1 cellular context compared by ENCODE assay signal in the genomic region with DNA sequence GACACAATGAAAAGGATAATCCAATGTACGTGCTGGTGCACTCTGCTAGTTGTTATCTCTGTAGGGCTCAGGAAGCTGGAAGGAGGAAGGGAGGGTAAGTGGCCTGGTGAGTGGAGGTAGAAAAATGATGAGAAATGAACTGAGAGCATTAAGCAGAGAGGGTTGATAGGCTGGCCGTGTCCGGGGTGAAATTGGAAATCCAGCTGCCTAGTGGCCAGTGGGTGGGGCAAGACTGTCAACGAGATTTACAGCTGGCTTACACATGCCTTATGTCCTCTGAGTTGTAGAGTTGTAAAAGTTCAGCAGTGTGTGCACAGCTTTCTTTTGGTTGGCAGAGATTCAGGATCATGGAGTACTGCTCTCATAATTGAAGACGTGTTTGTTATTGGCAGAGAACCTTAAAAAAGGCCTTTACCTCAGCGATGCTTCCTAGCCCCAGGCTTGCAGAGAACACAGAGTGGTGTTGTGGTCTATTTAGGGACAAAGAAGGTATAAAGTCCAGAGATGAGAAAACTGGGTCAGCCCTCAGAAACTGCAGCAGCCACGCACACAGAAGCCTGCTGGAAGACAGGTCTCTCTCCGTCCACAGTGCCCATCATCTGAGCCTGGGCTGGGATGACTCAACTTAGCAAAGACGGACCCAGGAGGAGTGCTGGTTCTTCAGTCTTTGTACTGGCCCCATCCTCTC.
TF ChIP-seq lines count a peak whose summit lies in the region.

No MANE protein-coding gene starts in this region.

TF ChIP-seq in HEK293, 187 proteins besides CTCF, POLR2A, EP300 and RAD21 (continued from another document and continues in another):
- TF ChIP-seq, protein P1, sequence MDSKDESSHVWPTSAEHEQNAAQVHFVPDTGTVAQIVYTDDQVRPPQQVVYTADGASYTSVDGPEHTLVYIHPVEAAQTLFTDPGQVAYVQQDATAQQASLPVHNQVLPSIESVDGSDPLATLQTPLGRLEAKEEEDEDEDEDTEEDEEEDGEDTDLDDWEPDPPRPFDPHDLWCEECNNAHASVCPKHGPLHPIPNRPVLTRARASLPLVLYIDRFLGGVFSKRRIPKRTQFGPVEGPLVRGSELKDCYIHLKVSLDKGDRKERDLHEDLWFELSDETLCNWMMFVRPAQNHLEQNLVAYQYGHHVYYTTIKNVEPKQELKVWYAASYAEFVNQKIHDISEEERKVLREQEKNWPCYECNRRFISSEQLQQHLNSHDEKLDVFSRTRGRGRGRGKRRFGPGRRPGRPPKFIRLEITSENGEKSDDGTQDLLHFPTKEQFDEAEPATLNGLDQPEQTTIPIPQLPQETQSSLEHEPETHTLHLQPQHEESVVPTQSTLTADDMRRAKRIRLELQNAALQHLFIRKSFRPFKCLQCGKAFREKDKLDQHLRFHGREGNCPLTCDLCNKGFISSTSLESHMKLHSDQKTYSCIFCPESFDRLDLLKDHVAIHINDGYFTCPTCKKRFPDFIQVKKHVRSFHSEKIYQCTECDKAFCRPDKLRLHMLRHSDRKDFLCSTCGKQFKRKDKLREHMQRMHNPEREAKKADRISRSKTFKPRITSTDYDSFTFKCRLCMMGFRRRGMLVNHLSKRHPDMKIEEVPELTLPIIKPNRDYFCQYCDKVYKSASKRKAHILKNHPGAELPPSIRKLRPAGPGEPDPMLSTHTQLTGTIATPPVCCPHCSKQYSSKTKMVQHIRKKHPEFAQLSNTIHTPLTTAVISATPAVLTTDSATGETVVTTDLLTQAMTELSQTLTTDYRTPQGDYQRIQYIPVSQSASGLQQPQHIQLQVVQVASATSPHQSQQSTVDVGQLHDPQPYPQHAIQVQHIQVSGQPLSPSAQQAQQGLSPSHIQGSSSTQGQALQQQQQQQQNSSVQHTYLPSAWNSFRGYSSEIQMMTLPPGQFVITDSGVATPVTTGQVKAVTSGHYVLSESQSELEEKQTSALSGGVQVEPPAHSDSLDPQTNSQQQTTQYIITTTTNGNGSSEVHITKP (tag by site-specific recombination; IDR thresholded peaks at IDR 0.05) = peak; percentile 76
- TF ChIP-seq HOXD13 (CRISPR knock-in tag; IDR thresholded peaks at IDR 0.05; ENCODE audit: borderline replicate concordance) = 0 out of 2 replicates have a peak, but pooled peaks have one; percentile 32
- peak; percentile 74 for TF ChIP-seq ZIC2 (tag by site-specific recombination; IDR thresholded peaks at IDR 0.05)
- no peak for TF ChIP-seq ZNF202 (tag by site-specific recombination; IDR thresholded peaks at IDR 0.05; ENCODE audit: borderline replicate concordance)
- peak; percentile 74 for TF ChIP-seq SP2 (tag by site-specific recombination; IDR thresholded peaks at IDR 0.05)
- TF ChIP-seq, protein P2, sequence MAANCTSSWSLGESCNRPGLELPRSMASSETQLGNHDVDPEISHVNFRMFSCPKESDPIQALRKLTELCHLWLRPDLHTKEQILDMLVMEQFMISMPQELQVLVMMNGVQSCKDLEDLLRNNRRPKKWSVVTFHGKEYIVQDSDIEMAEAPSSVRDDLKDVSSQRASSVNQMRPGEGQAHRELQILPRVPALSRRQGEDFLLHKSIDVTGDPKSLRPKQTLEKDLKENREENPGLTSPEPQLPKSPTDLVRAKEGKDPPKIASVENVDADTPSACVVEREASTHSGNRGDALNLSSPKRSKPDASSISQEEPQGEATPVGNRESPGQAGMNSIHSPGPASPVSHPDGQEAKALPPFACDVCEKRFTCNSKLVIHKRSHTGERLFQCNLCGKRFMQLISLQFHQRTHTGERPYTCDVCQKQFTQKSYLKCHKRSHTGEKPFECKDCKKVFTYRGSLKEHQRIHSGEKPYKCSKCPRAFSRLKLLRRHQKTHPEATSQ (tag by site-specific recombination; IDR thresholded peaks at IDR 0.05) = no peak
- no peak for TF ChIP-seq ZNF266 (tag by site-specific recombination; IDR thresholded peaks at IDR 0.05; ENCODE audit: low read depth)
- no peak; the same call in 1 of the 2 replicates for TF ChIP-seq ZFHX2 (tag by site-specific recombination; conservative IDR thresholded peaks at IDR 0.05)
- TF ChIP-seq ZNF146 (tag by site-specific recombination; IDR thresholded peaks at IDR 0.05) = no peak
- peak; percentile 85 for TF ChIP-seq ZNF18 (tag by site-specific recombination; IDR thresholded peaks at IDR 0.05)
- no peak for TF ChIP-seq ZNF530 (tag by site-specific recombination; IDR thresholded peaks at IDR 0.05; ENCODE audit: low read depth)
- TF ChIP-seq ZNF24 (tag by site-specific recombination; IDR thresholded peaks at IDR 0.05) = peak; percentile 92
- TF ChIP-seq MZF1 (tag by site-specific recombination; IDR thresholded peaks at IDR 0.05; ENCODE audit: borderline replicate concordance) = peak; percentile 84; the same call in 1 of the 2 replicates
- peak; percentile 89 for TF ChIP-seq SP7 (tag by site-specific recombination; IDR thresholded peaks at IDR 0.05)
- peak; percentile 93 for TF ChIP-seq ZNF2 (tag by site-specific recombination; IDR thresholded peaks at IDR 0.05)
- no peak; the same call in 1 of the 2 replicates for TF ChIP-seq ZNF76 (tag by site-specific recombination; IDR thresholded peaks at IDR 0.05; ENCODE audit: borderline replicate concordance, low read depth)
- TF ChIP-seq ZNF394 (tag by site-specific recombination; IDR thresholded peaks at IDR 0.05; ENCODE audit: borderline replicate concordance) = no peak; the same call in 1 of the 2 replicates
- peak; percentile 40; the same call in 1 of the 2 replicates for TF ChIP-seq SP3 (tag by site-specific recombination; IDR thresholded peaks at IDR 0.05)
- no peak for TF ChIP-seq ZNF114 (tag by site-specific recombination; IDR thresholded peaks at IDR 0.05)
- TF ChIP-seq PRDM4 (tag by site-specific recombination; IDR thresholded peaks at IDR 0.05) = peak; percentile 84
- TF ChIP-seq ZNF629 (tag by site-specific recombination; IDR thresholded peaks at IDR 0.05) = peak; percentile 89
- no peak for TF ChIP-seq ZNF521 (tag by site-specific recombination; IDR thresholded peaks at IDR 0.05)
- TF ChIP-seq ZNF664 (tag by site-specific recombination; IDR thresholded peaks at IDR 0.05) = peak; percentile 52; the same call in 1 of the 2 replicates
- TF ChIP-seq, protein P3, sequence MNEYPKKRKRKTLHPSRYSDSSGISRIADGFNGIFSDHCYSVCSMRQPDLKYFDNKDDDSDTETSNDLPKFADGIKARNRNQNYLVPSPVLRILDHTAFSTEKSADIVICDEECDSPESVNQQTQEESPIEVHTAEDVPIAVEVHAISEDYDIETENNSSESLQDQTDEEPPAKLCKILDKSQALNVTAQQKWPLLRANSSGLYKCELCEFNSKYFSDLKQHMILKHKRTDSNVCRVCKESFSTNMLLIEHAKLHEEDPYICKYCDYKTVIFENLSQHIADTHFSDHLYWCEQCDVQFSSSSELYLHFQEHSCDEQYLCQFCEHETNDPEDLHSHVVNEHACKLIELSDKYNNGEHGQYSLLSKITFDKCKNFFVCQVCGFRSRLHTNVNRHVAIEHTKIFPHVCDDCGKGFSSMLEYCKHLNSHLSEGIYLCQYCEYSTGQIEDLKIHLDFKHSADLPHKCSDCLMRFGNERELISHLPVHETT (tag by site-specific recombination; IDR thresholded peaks at IDR 0.05) = 0 out of 2 replicates have a peak, but pooled peaks have one; percentile 43
- TF ChIP-seq KLF16 (tag by site-specific recombination; IDR thresholded peaks at IDR 0.05) = peak; percentile 71
- peak; percentile 95 for TF ChIP-seq KLF1 (tag by site-specific recombination; IDR thresholded peaks at IDR 0.05)
- no peak for TF ChIP-seq ZFP37 (tag by site-specific recombination; IDR thresholded peaks at IDR 0.05)
- TF ChIP-seq OVOL3 (tag by site-specific recombination; IDR thresholded peaks at IDR 0.05) = peak; percentile 76; the same call in 1 of the 2 replicates
- TF ChIP-seq ZBTB8A (tag by site-specific recombination; IDR thresholded peaks at IDR 0.05) = peak; percentile 70
- no peak for TF ChIP-seq ZNF175 (tag by site-specific recombination; IDR thresholded peaks at IDR 0.05)
- no peak for TF ChIP-seq ZNF184 (tag by site-specific recombination; IDR thresholded peaks at IDR 0.05)
- TF ChIP-seq KLF10 (tag by site-specific recombination; IDR thresholded peaks at IDR 0.05) = peak; percentile 69
- TF ChIP-seq SCRT2 (tag by site-specific recombination; IDR thresholded peaks at IDR 0.05) = no peak
- TF ChIP-seq ZNF335 (tag by site-specific recombination; conservative IDR thresholded peaks at IDR 0.05) = peak; percentile 65
- peak; percentile 94 for TF ChIP-seq OSR2 (tag by site-specific recombination; IDR thresholded peaks at IDR 0.05)
- no peak for TF ChIP-seq ZNF223 (tag by site-specific recombination; IDR thresholded peaks at IDR 0.05)
- no peak for TF ChIP-seq ZNF555 (tag by site-specific recombination; conservative IDR thresholded peaks at IDR 0.05)
- peak; percentile 79 for TF ChIP-seq ZNF398 (tag by site-specific recombination; IDR thresholded peaks at IDR 0.05)
- TF ChIP-seq, protein P4, sequence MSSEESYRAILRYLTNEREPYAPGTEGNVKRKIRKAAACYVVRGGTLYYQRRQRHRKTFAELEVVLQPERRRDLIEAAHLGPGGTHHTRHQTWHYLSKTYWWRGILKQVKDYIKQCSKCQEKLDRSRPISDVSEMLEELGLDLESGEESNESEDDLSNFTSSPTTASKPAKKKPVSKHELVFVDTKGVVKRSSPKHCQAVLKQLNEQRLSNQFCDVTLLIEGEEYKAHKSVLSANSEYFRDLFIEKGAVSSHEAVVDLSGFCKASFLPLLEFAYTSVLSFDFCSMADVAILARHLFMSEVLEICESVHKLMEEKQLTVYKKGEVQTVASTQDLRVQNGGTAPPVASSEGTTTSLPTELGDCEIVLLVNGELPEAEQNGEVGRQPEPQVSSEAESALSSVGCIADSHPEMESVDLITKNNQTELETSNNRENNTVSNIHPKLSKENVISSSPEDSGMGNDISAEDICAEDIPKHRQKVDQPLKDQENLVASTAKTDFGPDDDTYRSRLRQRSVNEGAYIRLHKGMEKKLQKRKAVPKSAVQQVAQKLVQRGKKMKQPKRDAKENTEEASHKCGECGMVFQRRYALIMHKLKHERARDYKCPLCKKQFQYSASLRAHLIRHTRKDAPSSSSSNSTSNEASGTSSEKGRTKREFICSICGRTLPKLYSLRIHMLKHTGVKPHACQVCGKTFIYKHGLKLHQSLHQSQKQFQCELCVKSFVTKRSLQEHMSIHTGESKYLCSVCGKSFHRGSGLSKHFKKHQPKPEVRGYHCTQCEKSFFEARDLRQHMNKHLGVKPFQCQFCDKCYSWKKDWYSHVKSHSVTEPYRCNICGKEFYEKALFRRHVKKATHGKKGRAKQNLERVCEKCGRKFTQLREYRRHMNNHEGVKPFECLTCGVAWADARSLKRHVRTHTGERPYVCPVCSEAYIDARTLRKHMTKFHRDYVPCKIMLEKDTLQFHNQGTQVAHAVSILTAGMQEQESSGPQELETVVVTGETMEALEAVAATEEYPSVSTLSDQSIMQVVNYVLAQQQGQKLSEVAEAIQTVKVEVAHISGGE (tag by site-specific recombination; conservative IDR thresholded peaks at IDR 0.05; ENCODE audit: low read depth) = no peak
- TF ChIP-seq ZNF776 (tag by site-specific recombination; IDR thresholded peaks at IDR 0.05; ENCODE audit: borderline replicate concordance) = no peak
- TF ChIP-seq ZNF404 (tag by site-specific recombination; IDR thresholded peaks at IDR 0.05) = no peak
- TF ChIP-seq, protein P5, sequence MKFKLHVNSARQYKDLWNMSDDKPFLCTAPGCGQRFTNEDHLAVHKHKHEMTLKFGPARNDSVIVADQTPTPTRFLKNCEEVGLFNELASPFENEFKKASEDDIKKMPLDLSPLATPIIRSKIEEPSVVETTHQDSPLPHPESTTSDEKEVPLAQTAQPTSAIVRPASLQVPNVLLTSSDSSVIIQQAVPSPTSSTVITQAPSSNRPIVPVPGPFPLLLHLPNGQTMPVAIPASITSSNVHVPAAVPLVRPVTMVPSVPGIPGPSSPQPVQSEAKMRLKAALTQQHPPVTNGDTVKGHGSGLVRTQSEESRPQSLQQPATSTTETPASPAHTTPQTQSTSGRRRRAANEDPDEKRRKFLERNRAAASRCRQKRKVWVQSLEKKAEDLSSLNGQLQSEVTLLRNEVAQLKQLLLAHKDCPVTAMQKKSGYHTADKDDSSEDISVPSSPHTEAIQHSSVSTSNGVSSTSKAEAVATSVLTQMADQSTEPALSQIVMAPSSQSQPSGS (tag by site-specific recombination; IDR thresholded peaks at IDR 0.05; ENCODE audit: low read depth) = peak; percentile 64
